In the genomic region with DNA sequence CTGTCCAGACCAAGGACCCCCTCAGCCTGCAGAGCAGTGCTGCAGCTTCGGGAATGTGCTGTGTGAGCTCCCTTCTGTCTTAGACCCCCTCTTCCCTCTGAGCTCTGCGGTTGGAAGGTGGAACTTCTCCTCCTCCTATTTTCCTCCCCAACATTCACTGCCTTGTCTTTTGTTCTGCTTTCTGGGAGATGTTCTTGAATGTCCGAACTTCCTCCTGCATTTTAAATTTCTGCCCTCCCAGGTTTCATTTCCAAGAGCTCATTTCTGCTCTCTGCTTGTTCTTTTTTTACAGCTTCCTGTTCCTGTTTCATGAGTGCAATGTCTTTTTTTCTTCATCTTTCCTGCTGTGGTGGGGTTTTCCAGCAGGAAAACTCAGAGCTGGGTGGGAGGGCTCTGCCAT, we compare ENCODE assay signal across 22 cellular contexts. TPM values are rescaled to one million over a fixed set of nuclear protein-coding genes. Genes with fewer than 3 reads are reported as not detected.
DNase-seq lines count a peak whose midpoint lies in the region; ATAC-seq and TF ChIP-seq lines count a peak whose summit lies in the region.
"Had no signal": no experiment of that assay in that cellular context is flagged by ENCODE, and none has a peak within 500 bp of the region (broad histone marks: within the 10 kb centered on the region; RNA-seq: fewer than 3 reads in every experiment).

No MANE protein-coding gene starts in this region.

- H3K27ac Mint-ChIP-seq in naive thymus-derived CD4-positive, alpha-beta T cell = peak overlapping the region in 3 of 9 donors; percentile 13 to 62 (median 31)
- H3K27ac Mint-ChIP-seq: H9 had no signal

- peaks cover 0 to 6% (median 0%) of the 10 kb centered on the region in 5 donors for H3K27me3 Mint-ChIP-seq in naive thymus-derived CD4-positive, alpha-beta T cell

- 0 out of 2 replicates have a peak overlapping the region, but pooled peaks have one; percentile 23 for H2AFZ ChIP-seq in MM.1S (ENCODE audit: low read length)

- TF ChIP-seq CTCF in DOHH2 (IDR thresholded peaks at IDR 0.05; ENCODE audit: low read depth, low read length, poor library complexity, severe bottlenecking) (no peak), MM.1S (IDR thresholded peaks at IDR 0.05; ENCODE audit: low read length) (no peak)

- peak; percentile 48 for ATAC-seq in naive thymus-derived CD4-positive, alpha-beta T cell
- ATAC-seq in GM21786 (IDR thresholded peaks at IDR 0.05; ENCODE audit: unreplicated experiment) = no peak
- ATAC-seq: activated naive CD4-positive, alpha-beta T cell treated with anti-CD3 and anti-CD28 coated beads, Interleukin-2, amount 50 U/mL, for 72 hours; left colon; Panc1; stimulated activated naive CD8-positive, alpha-beta T cell treated with anti-CD3 and anti-CD28 coated beads, Interleukin-15, Interleukin-2, amounts not matched to agents 100 U/mL and 50 U/mL, for 24 hours had no signal

- H3K27ac ChIP-seq in DOHH2 (ENCODE audit: low read depth, low read length) (peak overlapping the region; percentile 62), MM.1S (ENCODE audit: low read length) (no peak overlapping the region)
- H3K27ac ChIP-seq in naive thymus-derived CD4-positive, alpha-beta T cell (ENCODE audit: low read depth, low read length) = no peak overlapping the region
- H3K27ac ChIP-seq: tibial artery had no signal

- H4K20me1 ChIP-seq in DOHH2 (ENCODE audit: control insufficient read depth, insufficient read depth, low read depth, low read length) = 0 out of 2 replicates have a peak, but pooled peaks cover 4% of the 10 kb centered on the region
- no peaks in the 10 kb centered on the region for H4K20me1 ChIP-seq in MM.1S (ENCODE audit: insufficient read depth, low read length)

- peaks cover 15% of the 10 kb centered on the region for H3F3A ChIP-seq in DOHH2 (ENCODE audit: control insufficient read depth, insufficient read depth)
- H3F3A ChIP-seq in MM.1S (ENCODE audit: insufficient read depth, low read length) = peaks cover 8% of the 10 kb centered on the region; the same call in 1 of the 2 replicates

- H3K79me2 ChIP-seq in DOHH2 (ENCODE audit: control insufficient read depth, low read length) = no peaks in the 10 kb centered on the region
- H3K79me2 ChIP-seq in MM.1S (ENCODE audit: low read length) = no peaks in the 10 kb centered on the region

- H3K9me2 ChIP-seq in DOHH2 (replicated peaks; ENCODE audit: control insufficient read depth, low read length) (no peaks in the 10 kb centered on the region), MM.1S (replicated peaks; ENCODE audit: insufficient read depth, low read length) (no peaks in the 10 kb centered on the region)

- POLR2A ChIA-PET in naive thymus-derived CD4-positive, alpha-beta T cell (lab: Charles Lee) = no interaction called here

- DNase-seq in MM.1S (no peak), SKM-1 (lab: John Stamatoyannopoulos, UW; ENCODE audit: unreplicated experiment) (peak; percentile 71), NCI-H1417 treated with DMSO at 0.1 percent for 48 hours (lab: John Stamatoyannopoulos, UW) (no peak), GM03348 (ENCODE audit: low spot score) (no peak)
- no peak for DNase-seq in naive thymus-derived CD4-positive, alpha-beta T cell
- DNase-seq: activated CD4-positive, CD25-positive, alpha-beta regulatory T cell treated with anti-CD3 and anti-CD28 coated beads, Interleukin-2, amount 50 U/mL, for 72 hours; DND-41; effector memory CD4-positive, alpha-beta T cell; H9; left colon; NCI-H187; NCI-H2227 treated with DMSO at 0.1 percent for 48 hours; NCI-H774; small intestine; stimulated activated CD4-positive, alpha-beta T cell treated with anti-CD3 and anti-CD28 coated beads, Interleukin-2, amount 100 ng/mL, for 48 hours; stimulated activated naive CD8-positive, alpha-beta T cell treated with anti-CD3 and anti-CD28 coated beads, Interleukin-15, Interleukin-2, amounts not matched to agents 100 U/mL and 50 U/mL, for 24 hours; T-helper 9 cell; tibial artery had no signal

- no peaks in the 10 kb centered on the region for H3K27me3 ChIP-seq in DOHH2 (ENCODE audit: control insufficient read depth, low read length)
- H3K27me3 ChIP-seq in MM.1S (replicated peaks; ENCODE audit: insufficient read depth, low read length) = no peaks in the 10 kb centered on the region
- no peaks in the 10 kb centered on the region for H3K27me3 ChIP-seq in naive thymus-derived CD4-positive, alpha-beta T cell (ENCODE audit: control insufficient read depth in 2 of 2, insufficient read depth in 2 of 2, low read length in 2 of 2)

- peak overlapping the region; percentile 46 for H3K4me3 ChIP-seq in DOHH2 (ENCODE audit: low read length)
- no peak overlapping the region for H3K4me3 ChIP-seq in MM.1S (ENCODE audit: low read length)
- H3K4me3 ChIP-seq in naive thymus-derived CD4-positive, alpha-beta T cell (ENCODE audit: low read length) = no peak overlapping the region
- H3K4me3 ChIP-seq: tibial artery had no signal

- peaks cover 0 to 12% (median 6%) of the 10 kb centered on the region in 7 donors for H3K4me1 Mint-ChIP-seq in naive thymus-derived CD4-positive, alpha-beta T cell

- no peaks in the 10 kb centered on the region for H3K9me3 ChIP-seq in DOHH2 (ENCODE audit: control insufficient read depth, insufficient read depth, low read length)
- H3K9me3 ChIP-seq in MM.1S (replicated peaks; ENCODE audit: insufficient read depth, low read length) = no peaks in the 10 kb centered on the region
- H3K9me3 ChIP-seq in naive thymus-derived CD4-positive, alpha-beta T cell (ENCODE audit: control insufficient read depth in 2 of 3, low read length in 3 of 3) = peaks cover 0 to 9% (median 0%) of the 10 kb centered on the region in 3 experiments

- no peak overlapping the region for H3K9ac ChIP-seq in MM.1S (ENCODE audit: low read length)

- CTCF ChIA-PET in naive thymus-derived CD4-positive, alpha-beta T cell (lab: Charles Lee) = no interaction called here

- intact Hi-C loops in naive thymus-derived CD4-positive, alpha-beta T cell (cut with micrococcal nuclease) = no loop called here

- H3K4me2 ChIP-seq in DOHH2 (ENCODE audit: low read length) (peak overlapping the region; percentile 70), MM.1S (ENCODE audit: low read depth, low read length) (peak overlapping the region; percentile 15)

- H3K9me3 Mint-ChIP-seq in naive thymus-derived CD4-positive, alpha-beta T cell = peaks cover 4 to 8% (median 6%) of the 10 kb centered on the region in 11 donors
- H3K9me3 Mint-ChIP-seq: activated naive CD4-positive, alpha-beta T cell treated with anti-CD3 and anti-CD28 coated beads, Interleukin-2, amount 50 U/mL, for 72 hours had no signal

- H3K4me1 ChIP-seq in DOHH2 (ENCODE audit: control insufficient read depth, low read length) (peaks cover 33% of the 10 kb centered on the region), MM.1S (ENCODE audit: low read length) (peaks cover 9% of the 10 kb centered on the region)
- no peaks in the 10 kb centered on the region for H3K4me1 ChIP-seq in naive thymus-derived CD4-positive, alpha-beta T cell (ENCODE audit: control insufficient read depth in 2 of 2, insufficient read depth in 2 of 2, low read length in 2 of 2)
- H3K4me1 ChIP-seq: tibial artery had no signal

- H3K36me3 ChIP-seq in DOHH2 (ENCODE audit: control insufficient read depth, low read length) (no peaks in the 10 kb centered on the region), MM.1S (replicated peaks; ENCODE audit: insufficient read depth, low read length) (no peaks in the 10 kb centered on the region)
- no peaks in the 10 kb centered on the region for H3K36me3 ChIP-seq in naive thymus-derived CD4-positive, alpha-beta T cell (ENCODE audit: control insufficient read depth in 2 of 3, insufficient read depth in 3 of 3, low read length in 3 of 3)
- H3K36me3 ChIP-seq: tibial artery had no signal

- H3K4me3 Mint-ChIP-seq in naive thymus-derived CD4-positive, alpha-beta T cell = no peak overlapping the region
- H3K4me3 Mint-ChIP-seq: H9 had no signal

- H3K36me3 Mint-ChIP-seq in naive thymus-derived CD4-positive, alpha-beta T cell = peaks cover 5 to 10% (median 8%) of the 10 kb centered on the region in 5 donors

RNA-seq across cellular contexts. Expression of gene RRP1, which starts 29.3 kb away (rescaled TPM):
- 10 to 100 TPM; 24.2 to 33.1 (median 28.8) TPM for total RNA-seq in naive thymus-derived CD4-positive, alpha-beta T cell
- 10 to 100 TPM; 10.1 to 21.8 TPM for polyA plus RNA-seq in naive thymus-derived CD4-positive, alpha-beta T cell

RNA-seq across cellular contexts. Expression of gene CSTB, which starts 42.6 kb away (rescaled TPM):
- total RNA-seq in naive thymus-derived CD4-positive, alpha-beta T cell = 10 to 100 TPM; 14.7 to 66.5 (median 36.6) TPM
- 10 to 100 TPM; 52.2 to 59.7 TPM for polyA plus RNA-seq in naive thymus-derived CD4-positive, alpha-beta T cell

RNA-seq across cellular contexts. Expression of gene AGPAT3, which starts 46.3 kb away (rescaled TPM):
- total RNA-seq in naive thymus-derived CD4-positive, alpha-beta T cell = 100 to 1,000 TPM in 1 of 5 experiments, 10 to 100 TPM in 4; 58.4 to 121 (median 69.0) TPM
- 10 to 100 TPM; 11.4 to 16.1 TPM for polyA plus RNA-seq in naive thymus-derived CD4-positive, alpha-beta T cell
